8 cellular contexts compared by ENCODE assay signal in the genomic region with DNA sequence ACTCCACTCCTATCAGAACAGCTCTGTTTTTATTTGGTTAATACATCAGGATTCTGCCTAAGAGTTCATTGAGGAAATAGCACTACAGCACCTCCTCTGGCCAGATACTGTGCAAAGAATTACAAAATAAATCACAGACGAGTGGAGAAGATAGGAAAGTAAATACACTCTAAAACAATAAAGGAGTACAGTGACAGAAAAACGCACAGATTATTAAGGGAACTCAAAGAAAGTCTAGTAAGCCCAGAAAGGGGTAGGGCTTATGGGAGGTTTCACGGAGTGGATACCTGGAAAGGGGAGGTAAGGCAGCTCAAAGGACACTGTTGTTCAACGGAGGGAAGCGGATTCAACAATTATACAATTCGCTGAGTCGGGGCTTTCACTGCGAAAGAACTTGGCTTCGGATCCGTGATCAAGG. TPM values are rescaled to one million over a fixed set of nuclear protein-coding genes. Genes with fewer than 3 reads are reported as not detected.
A peak's percentile ranks its signal among the peaks of the same experiment; 100 is the strongest.
DNase-seq lines count a peak whose midpoint lies in the region; ATAC-seq, FAIRE-seq and TF ChIP-seq lines count a peak whose summit lies in the region.

No MANE protein-coding gene starts in this region.

- H3F3A ChIP-seq in smooth muscle cell (ENCODE audit: low read depth), result peaks cover 21% of the 10 kb centered on the region

- H3K4me2 ChIP-seq in GM12878 (ENCODE audit: control insufficient read depth, insufficient read depth) (peak overlapping the region; percentile 99), smooth muscle cell (peak overlapping the region; percentile 89)

- peaks cover 10% of the 10 kb centered on the region for H3K27me3 Mint-ChIP-seq in HFFc6 (ENCODE audit: insufficient read depth)

- peak overlapping the region; percentile 91 for H3K27ac ChIP-seq in GM12878 (ENCODE audit: control insufficient read depth, insufficient read depth)
- H3K27ac ChIP-seq in iPS-20b (ENCODE audit: low read length), result no peak overlapping the region
- peak overlapping the region; percentile 91 for H3K27ac ChIP-seq in smooth muscle cell (ENCODE audit: low read depth)

- no peaks in the 10 kb centered on the region; the same call in 1 of the 2 replicates for H3K36me3 Mint-ChIP-seq in HFFc6 (ENCODE audit: low read depth)

- DNase-seq in NCI-H2029 treated with DMSO at 0.1 percent for 48 hours (lab: John Stamatoyannopoulos, UW), result peak; percentile 2
- DNase-seq in NCI-H2029 (lab: John Stamatoyannopoulos, UW), result no peak
- peak; percentile 44 for DNase-seq in HFFc6
- peak; percentile 13 for DNase-seq in NCI-H510A (lab: John Stamatoyannopoulos, UW)
- peak; percentile 15 for DNase-seq in GM12878 (ENCODE audit: low read depth, low spot score)
- no peak for DNase-seq in smooth muscle cell (lab: John Stamatoyannopoulos, UW; ENCODE audit: unreplicated experiment)
- no peak for DNase-seq in stimulated activated CD4-positive, alpha-beta T cell treated with anti-CD3 and anti-CD28 coated beads, Interleukin-15, amount 100 ng/mL, for 24 hours

- TF ChIP-seq EP300 in GM12878 (IDR thresholded peaks at IDR 0.05; ENCODE audit: borderline replicate concordance in 1 of 2, control insufficient read depth in 1 of 2, low read depth in 2 of 2, low read length in 2 of 2), result no peak

- POLR2A ChIA-PET in GM12878 (lab: Charles Lee), result interaction anchor here (0.7 to 1.7 kb wide), 4 partner anchors 14 to 41 kb away, joined by 4 to 8 read pairs (median 6); partner anchors contain the start of gene ASB8

- TF ChIP-seq CTCF in HFFc6 (IDR thresholded peaks at IDR 0.05) (peak; percentile 73), GM12878 (IDR thresholded peaks at IDR 0.05 in 2 of 3, conservative IDR thresholded peaks at IDR 0.05 in 1 of 3; ENCODE audit: control insufficient read depth in 2 of 3, extremely low read depth in 1 of 3, insufficient read depth in 1 of 3, low read depth in 3 of 3, low read length in 3 of 3) (peak; percentile 40 to 61 (median 52); a peak in 5 of 6 replicates), smooth muscle cell (IDR thresholded peaks at IDR 0.05; ENCODE audit: borderline replicate concordance, insufficient read depth, poor library complexity, severe bottlenecking) (peak; percentile 43)

- peak overlapping the region; percentile 86 for H3K4me3 Mint-ChIP-seq in HFFc6

- peaks cover 53% of the 10 kb centered on the region for H3K4me1 Mint-ChIP-seq in HFFc6 (ENCODE audit: low read depth)

- RAD21 ChIA-PET in GM12878 (lab: Charles Lee; ENCODE audit: unreplicated experiment), result interaction anchor here (0.7 to 2.0 kb wide), 7 partner anchors 8 to 421 kb away, joined by 3 to 10 read pairs (median 4); partner anchors contain the start of genes ASB8, SENP1 and TMEM106C

- peak; percentile 55 for ATAC-seq in GM12878

- under 1% methylated on average over 10 of the region's 10 CpGs for WGBS in GM12878 (ENCODE audit: insufficient coverage, insufficient replicate concordance, low lambda C conversion rate, missing lambda C conversion rate)
- WGBS in smooth muscle cell (ENCODE audit: low lambda C conversion rate), result 3% methylated on average over 10 of the region's 10 CpGs

- H4K20me1 ChIP-seq in GM12878 (ENCODE audit: control insufficient read depth, insufficient read depth) (no peaks in the 10 kb centered on the region), smooth muscle cell (ENCODE audit: low read depth) (no peaks in the 10 kb centered on the region)

- CTCF ChIA-PET in GM12878 (lab: Yijun Ruan, JAX), result interaction anchor here (0.6 to 2.7 kb wide), 31 partner anchors 9 to 597 kb away, joined by 3 to 14 read pairs (median 4); partner anchors contain the start of genes ASB8 and CCDC184

- intact Hi-C loops in GM12878 (cut with micrococcal nuclease; ENCODE audit: unreplicated experiment), result loop anchor here (10.0 kb wide), 1 partner anchor 157 kb away; the partner anchor contains the start of gene ZNF641

- no peak for TF ChIP-seq POLR2A in GM12878 (IDR thresholded peaks at IDR 0.05; ENCODE audit: low read depth, low read length)

- H3K27me3 ChIP-seq in GM12878 (replicated peaks in 1 of 2; ENCODE audit: control insufficient read depth in 2 of 2, insufficient read depth in 2 of 2, low read length in 1 of 2) (no peaks in the 10 kb centered on the region), iPS-20b (ENCODE audit: insufficient read depth, low read length) (peaks cover 90% of the 10 kb centered on the region), smooth muscle cell (ENCODE audit: low read depth) (no peaks in the 10 kb centered on the region)

- H2AFZ ChIP-seq in GM12878 (ENCODE audit: control insufficient read depth, low read depth, low read length) (peak overlapping the region; percentile 100), smooth muscle cell (ENCODE audit: low read depth) (peak overlapping the region; percentile 94)

- SMC1A ChIA-PET in GM12878 (lab: Charles Lee; ENCODE audit: uncharacterized antibody, unreplicated experiment), result interaction anchor here (0.9 to 2.1 kb wide), 7 partner anchors 8 to 421 kb away, joined by 3 to 6 read pairs (median 4); partner anchors contain the start of gene CCDC184

- in situ Hi-C loops in GM12878 (cut with MboI), result no loop called here

- H3K36me3 ChIP-seq in GM12878 (ENCODE audit: control insufficient read depth in 2 of 2, insufficient read depth in 2 of 2, low read length in 1 of 2) (no peaks in the 10 kb centered on the region), iPS-20b (ENCODE audit: insufficient read depth, low read depth, low read length) (no peaks in the 10 kb centered on the region), smooth muscle cell (ENCODE audit: low read depth) (no peaks in the 10 kb centered on the region)

- TF ChIP-seq RAD21 in GM12878 (IDR thresholded peaks at IDR 0.05; ENCODE audit: insufficient read depth, low read depth, low read length), result peak; percentile 35; the same call in 1 of the 2 replicates

- H3K9me3 ChIP-seq in GM12878 (replicated peaks; ENCODE audit: control insufficient read depth, insufficient read depth, low read length) (no peaks in the 10 kb centered on the region; the same call in 2 of the 3 replicates), iPS-20b (ENCODE audit: insufficient read depth, low read depth, low read length) (no peaks in the 10 kb centered on the region), smooth muscle cell (replicated peaks; ENCODE audit: low read depth) (no peaks in the 10 kb centered on the region)

- H3K9ac ChIP-seq in GM12878 (ENCODE audit: control insufficient read depth, insufficient read depth, low read length), result peak overlapping the region; percentile 100
- H3K9ac ChIP-seq in iPS-20b (ENCODE audit: low read depth, low read length), result peak overlapping the region; percentile 78; the same call in 1 of the 2 replicates
- peak overlapping the region; percentile 76 for H3K9ac ChIP-seq in smooth muscle cell (ENCODE audit: low read depth)

- peak; percentile 64 for FAIRE-seq in GM12878 (lab: Jason Lieb, UNC)

- H3K9me3 Mint-ChIP-seq in HFFc6, result no peaks in the 10 kb centered on the region

- H3K4me3 ChIP-seq in GM12878, result peak overlapping the region; percentile 86
- peak overlapping the region; percentile 87 for H3K4me3 ChIP-seq in iPS-20b (ENCODE audit: low read length)
- peak overlapping the region; percentile 74 for H3K4me3 ChIP-seq in smooth muscle cell

- H3K4me1 ChIP-seq in GM12878 (ENCODE audit: control insufficient read depth, insufficient read depth, low read length) (0 out of 2 replicates have a peak, but pooled peaks cover 3% of the 10 kb centered on the region), iPS-20b (ENCODE audit: insufficient read depth, low read length) (peaks cover 4% of the 10 kb centered on the region), smooth muscle cell (ENCODE audit: low read depth) (peaks cover 19% of the 10 kb centered on the region)

- H3K27ac Mint-ChIP-seq in HFFc6, result peak overlapping the region; percentile 94

- peaks cover 13% of the 10 kb centered on the region for H3K79me2 ChIP-seq in GM12878 (ENCODE audit: control insufficient read depth, insufficient read depth, low read length)
- H3K79me2 ChIP-seq in smooth muscle cell (ENCODE audit: low read depth), result peaks cover 8% of the 10 kb centered on the region

- TSS peak; percentile 93 for BruUV-seq in GM12878 (replicated peaks; lab: Mats Ljungman, UMichigan)

RNA-seq across cellular contexts. Expression of gene OR10AD1, which starts 5.5 kb away (rescaled TPM):
- total RNA-seq in HFFc6 (2021; fragmentation: NEBNext Ultra II Directional; extraction: Animal tissue kit (Norgen Biotek cat#: 25700)), result not detected
- not detected in 2 replicates for total RNA-seq in GM12878 (2013; cell fraction: nucleolus; rRNA removed)
- total RNA-seq in GM12878 (2014; rRNA removed) (not detected in 2 replicates), GM12878 (2014; rRNA removed; fragmentation: Illumina TruSeq; extraction: Trizol) (not detected in 2 replicates), GM12878 (2021) (not detected in 2 replicates), smooth muscle cell (not detected in 2 replicates)
- not detected for polyA plus RNA-seq in GM12878 (2011; ENCODE audit: low read depth)
- polyA plus RNA-seq in GM12878 (2011; rRNA removed) (not detected in 2 replicates), GM12878 (2014; fragmentation: Illumina TruSeq; extraction: Trizol) (not detected in 2 replicates), GM12878 (2014; fragmentation: Nextera tagmentation; extraction: Ambion mirVana) (under 1 TPM in 1 of 2 experiments, not detected in 1; 0.04 TPM), GM12878 (2014; rRNA removed) (not detected in 2 replicates), GM12878 (2016; fragmentation: Nextera tagmentation; extraction: Ambion mirVana) (under 1 TPM in 1 of 2 experiments, not detected in 1; 0.12 TPM), smooth muscle cell (not detected in 2 replicates)
- polyA plus RNA-seq in GM12878 (2011; cell fraction: cytosol; rRNA removed), result not detected in 2 replicates
- polyA plus RNA-seq in GM12878 (2011; cell fraction: nucleus; rRNA removed), result not detected in 2 replicates
- 0.14 TPM in 1 of 2 replicates, not detected in the other for polyA plus RNA-seq in GM12878 (2012)
- not detected in 2 replicates for polyA minus RNA-seq in GM12878 (2011; rRNA and poly(A)+ RNA removed)
- polyA minus RNA-seq in GM12878 (2011; cell fraction: cytosol; rRNA and poly(A)+ RNA removed), result not detected in 2 replicates
- not detected in 2 replicates for polyA minus RNA-seq in GM12878 (2011; cell fraction: nucleus; rRNA and poly(A)+ RNA removed)

RNA-seq across cellular contexts. Expression of gene CCDC184, which starts 14.1 kb away (rescaled TPM):
- total RNA-seq in HFFc6 (2021; fragmentation: NEBNext Ultra II Directional; extraction: Animal tissue kit (Norgen Biotek cat#: 25700)), result under 1 TPM; 0.45 to 0.86 (median 0.59) TPM
- not detected in 2 replicates for total RNA-seq in GM12878 (2013; cell fraction: nucleolus; rRNA removed)
- total RNA-seq in GM12878 (2014; rRNA removed), result not detected in 2 replicates
- total RNA-seq in GM12878 (2014; rRNA removed; fragmentation: Illumina TruSeq; extraction: Trizol), result not detected in 2 replicates
- total RNA-seq in GM12878 (2021), result not detected in 2 replicates
- polyA plus RNA-seq in GM12878 (2011; ENCODE audit: low read depth), result not detected
- not detected in 2 replicates for polyA plus RNA-seq in GM12878 (2011; rRNA removed)
- polyA plus RNA-seq in GM12878 (2011; cell fraction: cytosol; rRNA removed), result 0.01 TPM in 1 of 2 replicates, not detected in the other
- polyA plus RNA-seq in GM12878 (2011; cell fraction: nucleus; rRNA removed), result not detected in 2 replicates
- polyA plus RNA-seq in GM12878 (2012), result not detected in 2 replicates
- not detected in 2 replicates for polyA plus RNA-seq in GM12878 (2014; fragmentation: Illumina TruSeq; extraction: Trizol)
- not detected for polyA plus RNA-seq in GM12878 (2014; fragmentation: Nextera tagmentation; extraction: Ambion mirVana)
- polyA plus RNA-seq in GM12878 (2014; rRNA removed), result not detected in 2 replicates
- not detected for polyA plus RNA-seq in GM12878 (2016; fragmentation: Nextera tagmentation; extraction: Ambion mirVana)
- polyA minus RNA-seq in GM12878 (2011; rRNA and poly(A)+ RNA removed), result not detected in 2 replicates
- polyA minus RNA-seq in GM12878 (2011; cell fraction: cytosol; rRNA and poly(A)+ RNA removed), result not detected in 2 replicates
- polyA minus RNA-seq in GM12878 (2011; cell fraction: nucleus; rRNA and poly(A)+ RNA removed), result not detected in 2 replicates
- 23.7 and 36.6 TPM in 2 replicates for total RNA-seq in smooth muscle cell
- 56.1 and 74.1 TPM in 2 replicates for polyA plus RNA-seq in smooth muscle cell

RNA-seq across cellular contexts. Expression of gene ASB8, which starts 40.2 kb away (rescaled TPM):
- 10 to 100 TPM; 30.9 to 41.8 (median 34.6) TPM for total RNA-seq in HFFc6 (2021; fragmentation: NEBNext Ultra II Directional; extraction: Animal tissue kit (Norgen Biotek cat#: 25700))
- total RNA-seq in GM12878 (2013; cell fraction: nucleolus; rRNA removed), result 40.2 and 42.5 TPM in 2 replicates
- total RNA-seq in GM12878 (2014; rRNA removed) (28.8 and 38.5 TPM in 2 replicates), GM12878 (2014; rRNA removed; fragmentation: Illumina TruSeq; extraction: Trizol) (22.8 and 23.7 TPM in 2 replicates), GM12878 (2021) (28.7 and 29.3 TPM in 2 replicates), smooth muscle cell (26.9 and 31.1 TPM in 2 replicates)
- polyA plus RNA-seq in GM12878 (2011; ENCODE audit: low read depth), result 24.7 TPM
- polyA plus RNA-seq in GM12878 (2011; rRNA removed) (45.5 and 48.0 TPM in 2 replicates), GM12878 (2014; fragmentation: Illumina TruSeq; extraction: Trizol) (28.1 and 29.2 TPM in 2 replicates), GM12878 (2014; fragmentation: Nextera tagmentation; extraction: Ambion mirVana) (10 to 100 TPM; 28.3 to 30.3 TPM), GM12878 (2014; rRNA removed) (21.2 and 25.1 TPM in 2 replicates), GM12878 (2016; fragmentation: Nextera tagmentation; extraction: Ambion mirVana) (10 to 100 TPM; 30.2 to 32.4 TPM), smooth muscle cell (18.0 and 25.4 TPM in 2 replicates)
- 39.1 and 42.8 TPM in 2 replicates for polyA plus RNA-seq in GM12878 (2011; cell fraction: cytosol; rRNA removed)
- polyA plus RNA-seq in GM12878 (2011; cell fraction: nucleus; rRNA removed), result 15.0 and 16.0 TPM in 2 replicates
- 24.1 and 25.9 TPM in 2 replicates for polyA plus RNA-seq in GM12878 (2012)
- polyA minus RNA-seq in GM12878 (2011; rRNA and poly(A)+ RNA removed), result 31.9 and 38.9 TPM in 2 replicates
- polyA minus RNA-seq in GM12878 (2011; cell fraction: cytosol; rRNA and poly(A)+ RNA removed), result 16.3 and 22.4 TPM in 2 replicates
- polyA minus RNA-seq in GM12878 (2011; cell fraction: nucleus; rRNA and poly(A)+ RNA removed), result 14.0 and 21.0 TPM in 2 replicates

Comparison
In these comparisons a context has a peak if more than half of its experiments do, and no peak if none do; other contexts are left out.
1. DNase-seq: peak in NCI-H2029 treated with DMSO at 0.1 percent for 48 hours (single experiment), HFFc6 (single experiment), NCI-H510A (single experiment) and GM12878 (single experiment); none in NCI-H2029 (single experiment), smooth muscle cell (single experiment) and stimulated activated CD4-positive, alpha-beta T cell treated with anti-CD3 and anti-CD28 coated beads, Interleukin-15, amount 100 ng/mL, for 24 hours (single experiment).
2. RNA of gene CCDC184, which starts 14.1 kb away (total RNA-seq): 23.7 to 36.6 TPM in smooth muscle cell; 0.45 to 0.86 TPM in HFFc6 and not detected in GM12878; every median in the first group is over 10 times any median in the second.
3. Peak in every context shown above with its lines, with median percentiles within 50 percentile points of each other: CTCF ChIP-seq, H3K4me3 ChIP-seq and H3K9ac ChIP-seq.